9 cellular contexts compared by ENCODE assay signal in the genomic region with DNA sequence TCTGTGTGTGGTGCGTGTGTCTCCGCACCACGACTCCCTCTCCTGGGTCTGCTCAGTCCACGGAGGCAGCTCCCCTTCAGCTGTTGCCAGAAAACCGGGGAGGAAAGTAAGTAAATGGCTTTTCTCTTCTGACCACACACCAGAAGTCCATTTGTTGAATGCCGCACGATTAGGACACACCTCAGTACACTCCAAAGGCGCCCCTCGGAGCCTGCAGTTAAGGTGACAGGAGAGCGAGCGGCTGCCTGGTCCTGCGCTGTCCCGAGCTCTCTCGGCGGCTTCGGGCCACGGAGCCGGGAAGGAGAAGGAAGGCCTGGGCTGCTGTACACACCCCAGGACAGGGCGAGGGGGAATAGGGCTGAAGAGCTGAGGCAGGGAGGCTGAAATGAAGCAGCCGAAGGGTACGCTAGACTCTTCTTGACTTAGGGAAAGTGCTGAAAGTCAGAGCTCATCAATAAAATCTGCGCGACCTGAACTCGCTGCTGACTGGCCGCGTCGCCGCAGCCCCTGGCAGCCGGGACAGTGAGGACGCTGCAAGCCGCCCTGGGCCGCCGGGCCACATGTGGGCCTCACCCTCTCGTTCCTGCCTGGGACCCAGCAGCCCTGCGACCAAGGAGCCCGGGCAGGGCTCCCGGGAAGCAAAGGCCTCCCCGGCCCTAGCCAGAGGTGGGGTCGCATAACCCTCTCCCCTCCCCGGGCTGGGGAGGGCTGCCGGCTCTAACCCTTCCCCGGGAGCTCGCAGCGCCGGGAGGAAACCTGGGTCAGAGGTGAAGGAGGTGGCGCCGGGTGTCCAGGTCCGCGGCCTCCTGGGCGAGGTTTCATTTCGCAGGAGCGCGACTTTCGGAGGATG. TPM values are rescaled to one million over a fixed set of nuclear protein-coding genes. Genes with fewer than 3 reads are reported as not detected.
A peak's percentile ranks its signal among the peaks of the same experiment; 100 is the strongest.
DNase-seq lines count a peak whose midpoint lies in the region; ATAC-seq and TF ChIP-seq lines count a peak whose summit lies in the region.
"Had no signal": no experiment of that assay in that cellular context is flagged by ENCODE, and none has a peak within 500 bp of the region (broad histone marks: within the 10 kb centered on the region; RNA-seq: fewer than 3 reads in every experiment).

No MANE protein-coding gene starts in this region.

- H3K27ac ChIP-seq in BLaER1, result no peak overlapping the region
- H3K27ac ChIP-seq: epithelial cell of prostate had no signal

- H3K36me3 ChIP-seq in BLaER1, result no peaks in the 10 kb centered on the region
- no peaks in the 10 kb centered on the region for H3K36me3 ChIP-seq in mucosa of stomach (ENCODE audit: control insufficient read depth, insufficient read depth, low read length)

- H3K4me3 Mint-ChIP-seq in chondrocyte (ENCODE audit: unreplicated experiment), result peak overlapping the region; percentile 48

- H3K4me3 ChIP-seq in BLaER1 (peak overlapping the region; percentile 43; the same call in 1 of the 2 replicates), mucosa of stomach (ENCODE audit: low read length) (peak overlapping the region; percentile 31)
- peak overlapping the region; percentile 23 for H3K4me3 ChIP-seq in Jurkat, Clone E6-1 (ENCODE audit: low read length)

- no peak for DNase-seq in Jurkat, Clone E6-1 (ENCODE audit: low read depth, low spot score)
- DNase-seq in chondrocyte (ENCODE audit: low spot score) (no peak), D341Med (ENCODE audit: low spot score) (no peak)

- no peak for ATAC-seq in GM18520 (IDR thresholded peaks at IDR 0.05; ENCODE audit: unreplicated experiment)
- ATAC-seq in HG02759 (IDR thresholded peaks at IDR 0.05; ENCODE audit: unreplicated experiment), result no peak
- ATAC-seq in HG02610 (IDR thresholded peaks at IDR 0.05; ENCODE audit: unreplicated experiment), result no peak

- H4K20me1 ChIP-seq in BLaER1, result peaks cover 77% of the 10 kb centered on the region

- H3K9me3 Mint-ChIP-seq in chondrocyte (ENCODE audit: low read depth), result no peaks in the 10 kb centered on the region

- H3K27me3 Mint-ChIP-seq in chondrocyte (ENCODE audit: low read depth), result peaks cover 71% of the 10 kb centered on the region

- H3K27ac Mint-ChIP-seq in chondrocyte (ENCODE audit: unreplicated experiment), result no peak overlapping the region

- peaks cover 38% of the 10 kb centered on the region for H3K4me1 Mint-ChIP-seq in chondrocyte (ENCODE audit: low read depth)

- TF ChIP-seq CTCF in chondrocyte (IDR thresholded peaks at IDR 0.05), result no peak

- peaks cover 63% of the 10 kb centered on the region for H3K9me3 ChIP-seq in BLaER1
- H3K9me3 ChIP-seq in mucosa of stomach (ENCODE audit: control insufficient read depth, low read length), result no peaks in the 10 kb centered on the region

- H3K4me1 ChIP-seq in BLaER1 (peaks cover 11% of the 10 kb centered on the region; the same call in 1 of the 2 replicates), mucosa of stomach (ENCODE audit: control insufficient read depth, insufficient read depth, low read length) (peaks cover 68% of the 10 kb centered on the region)

- peak overlapping the region; percentile 48 for H3K4me2 ChIP-seq in BLaER1

- H3K9ac ChIP-seq in BLaER1 (no peak overlapping the region), mucosa of stomach (ENCODE audit: low read length) (peak overlapping the region; percentile 45)

- no peaks in the 10 kb centered on the region for H3K36me3 Mint-ChIP-seq in chondrocyte (ENCODE audit: low read depth)

- H3K27me3 ChIP-seq in BLaER1, result peaks cover 100% of the 10 kb centered on the region
- peaks cover 99% of the 10 kb centered on the region for H3K27me3 ChIP-seq in mucosa of stomach (ENCODE audit: control insufficient read depth, insufficient read depth, low read length)

RNA-seq across cellular contexts. Expression of a gene that starts 1.5 kb away (rescaled TPM):
- polyA plus RNA-seq in Jurkat, Clone E6-1 (2012; ENCODE audit: insufficient read depth, insufficient read length), result 10.9 TPM
- not detected in 3 replicates for total RNA-seq in chondrocyte
